11 cellular contexts compared by ENCODE assay signal in the genomic region with DNA sequence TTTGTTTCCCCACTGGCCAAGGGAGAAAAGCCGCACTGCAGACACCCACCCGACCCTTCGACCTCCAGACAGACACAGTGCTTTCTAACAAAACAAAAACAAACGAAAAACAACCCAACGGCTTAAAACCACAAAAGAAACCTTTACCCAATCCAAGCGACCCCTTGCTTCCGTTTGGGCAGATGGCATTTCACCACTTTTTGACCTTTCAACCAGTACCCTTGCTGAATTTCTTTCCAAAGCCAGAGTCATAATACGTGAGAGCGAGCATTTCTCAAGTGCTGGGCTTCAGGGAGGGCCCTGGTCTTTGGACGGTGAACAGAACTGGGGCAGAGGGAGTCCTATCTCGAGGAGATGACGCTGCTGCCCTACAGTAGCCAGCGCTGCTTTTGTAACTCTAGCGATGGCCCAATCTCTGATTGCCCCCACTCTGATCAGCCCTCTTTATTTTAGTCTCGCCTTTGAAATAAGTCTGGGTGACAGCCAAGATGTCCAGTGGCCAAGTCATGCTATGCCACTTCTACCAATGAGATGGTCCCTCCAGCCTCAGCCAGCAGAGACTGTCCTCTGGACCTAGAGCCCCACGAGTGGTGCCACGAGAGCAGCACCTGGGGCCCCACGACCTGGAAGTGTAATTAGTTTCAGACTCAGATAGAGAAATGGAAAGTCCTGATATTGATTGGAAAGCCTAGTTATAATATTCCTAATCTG. TPM values are rescaled to one million over a fixed set of nuclear protein-coding genes. Genes with fewer than 3 reads are reported as not detected.
DNase-seq lines count a peak whose midpoint lies in the region; ATAC-seq, FAIRE-seq and TF ChIP-seq lines count a peak whose summit lies in the region.
"Had no signal": no experiment of that assay in that cellular context is flagged by ENCODE, and none has a peak within 500 bp of the region (broad histone marks: within the 10 kb centered on the region; RNA-seq: fewer than 3 reads in every experiment).

No MANE protein-coding gene starts in this region.

- no peak for TF ChIP-seq POLR2A in gastroesophageal sphincter (IDR thresholded peaks at IDR 0.05)
- TF ChIP-seq POLR2A in gastrocnemius medialis (IDR thresholded peaks at IDR 0.05) = peak; percentile 32 to 57

- H3K4me3 ChIP-seq in SJCRH30 (peak overlapping the region; percentile 32), gastroesophageal sphincter (no peak overlapping the region), gastrocnemius medialis (peak overlapping the region; percentile 2 to 48 (median 30))
- H3K4me3 ChIP-seq: SK-N-MC had no signal

- DNase-seq in GM19239 (ENCODE audit: insufficient read length, low spot score) (no peak), SJCRH30 (peak in 1 of 2 experiments; percentile 51), gastrocnemius medialis (peak; percentile 60 to 75), epidermal melanocyte (ENCODE audit: insufficient read length, low spot score) (no peak)
- DNase-seq: midbrain, NCI-H1417 treated with DMSO at 0.1 percent for 48 hours had no signal

- in situ Hi-C loops in gastrocnemius medialis (cut with MboI; ENCODE audit: low sequenced_read_pairs in 4 of 4) = no loop called here

- H3K27ac ChIP-seq in SJCRH30 (no peak overlapping the region), gastroesophageal sphincter (peak overlapping the region in 1 of 4 donors; percentile 9), gastrocnemius medialis (peak overlapping the region; percentile 68 to 82 (median 80))
- H3K27ac ChIP-seq: SK-N-MC had no signal

- no peaks in the 10 kb centered on the region for H3K27me3 ChIP-seq in SJCRH30
- no peaks in the 10 kb centered on the region for H3K27me3 ChIP-seq in gastroesophageal sphincter
- H3K27me3 ChIP-seq in gastrocnemius medialis = no peaks in the 10 kb centered on the region

- H3K9me3 ChIP-seq in SJCRH30 (replicated peaks) = no peaks in the 10 kb centered on the region
- no peaks in the 10 kb centered on the region for H3K9me3 ChIP-seq in gastroesophageal sphincter
- H3K9me3 ChIP-seq in gastrocnemius medialis = no peaks in the 10 kb centered on the region

- TF ChIP-seq CTCF in gastroesophageal sphincter (IDR thresholded peaks at IDR 0.05) (no peak), gastrocnemius medialis (IDR thresholded peaks at IDR 0.05 in 4 of 5, conservative IDR thresholded peaks at IDR 0.05 in 1 of 5) (no peak)

- 54 to 58% methylated on average over 7 to 11 of the region's 18 CpGs for WGBS in gastroesophageal sphincter (ENCODE audit: low coverage in 1 of 2), 2 donors

- H3K36me3 ChIP-seq in SJCRH30 (no peaks in the 10 kb centered on the region), gastroesophageal sphincter (no peaks in the 10 kb centered on the region), gastrocnemius medialis (no peaks in the 10 kb centered on the region)

- ATAC-seq in gastroesophageal sphincter = peak; percentile 22
- ATAC-seq in gastrocnemius medialis = peak; percentile 81 to 86
- no peak for ATAC-seq in GM18517 (IDR thresholded peaks at IDR 0.05; ENCODE audit: unreplicated experiment)
- ATAC-seq in GM18867 (IDR thresholded peaks at IDR 0.05; ENCODE audit: unreplicated experiment) = no peak
- ATAC-seq in HG02938 (IDR thresholded peaks at IDR 0.05; ENCODE audit: unreplicated experiment) = no peak

- peak; percentile 35 for FAIRE-seq in GM19239 (lab: Jason Lieb, UNC)

- no peak for TF ChIP-seq EP300 in gastroesophageal sphincter (IDR thresholded peaks at IDR 0.05)

- intact Hi-C loops in gastrocnemius medialis (cut with DNase I; ENCODE audit: low total_unique reads) = no loop called here

- H3K4me1 ChIP-seq in SJCRH30 (peaks cover 10% of the 10 kb centered on the region), gastroesophageal sphincter (no peaks in the 10 kb centered on the region), gastrocnemius medialis (peaks cover 0 to 12% of the 10 kb centered on the region in 2 donors)

RNA-seq across cellular contexts. Expression of gene ADIPOR2, which starts 21.9 kb away (rescaled TPM):
- 54.1 and 62.5 TPM in 2 replicates for total RNA-seq in SJCRH30 (2014; rRNA removed; shearing (Covaris generic))
- total RNA-seq in gastroesophageal sphincter (10 to 100 TPM; 26.6 to 37.9 (median 33.4) TPM), gastrocnemius medialis (10 to 100 TPM; 18.9 to 47.4 (median 25.1) TPM)

RNA-seq across cellular contexts. Expression of gene WNT5B, which starts 40.0 kb away (rescaled TPM):
- 50.2 and 51.8 TPM in 2 replicates for total RNA-seq in SJCRH30 (2014; rRNA removed; shearing (Covaris generic))
- total RNA-seq in gastroesophageal sphincter (10 to 100 TPM in 3 of 4 donors, 1 to 10 TPM in 1; 9.4 to 76.5 (median 26.3) TPM), gastrocnemius medialis (1 to 10 TPM in 2 of 4 donors, under 1 TPM in 2; 0.17 to 2.5 (median 0.88) TPM)

Comparison
In these comparisons a context has a peak if more than half of its experiments do, and no peak if none do; other contexts are left out.
1. DNase-seq: peak in gastrocnemius medialis (2 of 2); none in GM19239 (single experiment) and epidermal melanocyte (single experiment).
2. H3K4me3 ChIP-seq: peak in SJCRH30 (single experiment) and gastrocnemius medialis (4 of 4); none in gastroesophageal sphincter (0 of 2).
3. ATAC-seq: peak in gastroesophageal sphincter (single experiment) and gastrocnemius medialis (2 of 2); none in GM18517 (single experiment), GM18867 (single experiment) and HG02938 (single experiment).
4. POLR2A ChIP-seq: peak in gastrocnemius medialis (2 of 2); none in gastroesophageal sphincter (0 of 2).